27 cellular contexts compared by ENCODE assay signal in genomic region chrX:140298946-140299345, GRCh38.
"Had no signal": no experiment of that assay in that cellular context is flagged by ENCODE, and none has a peak within 500 bp of the region (broad histone marks: within the 10 kb centered on the region; RNA-seq: fewer than 3 reads in every experiment).

No MANE protein-coding gene starts in this region.

- H3K36me3 ChIP-seq: MG63 had no signal

- H3K27ac ChIP-seq: KMS-11, PC-9, SK-N-MC had no signal

- H3K4me2 ChIP-seq: KMS-11, PC-9 had no signal

- H3K4me3 Mint-ChIP-seq: activated CD4-positive, alpha-beta memory T cell treated with anti-CD3 and anti-CD28 coated beads, Interleukin-2, amount 10 ng/mL, durations not matched to agents 7 days and 5 days; activated CD4-positive, alpha-beta T cell treated with anti-CD3 and anti-CD28 coated beads for 36 hours; activated naive CD4-positive, alpha-beta T cell treated with anti-CD3 and anti-CD28 coated beads, Interleukin-2, amount 10 ng/mL, durations not matched to agents 7 days and 5 days; activated naive CD8-positive, alpha-beta T cell treated with anti-CD3 and anti-CD28 coated beads for 36 hours; activated T-cell treated with anti-CD3 and anti-CD28 coated beads, Interleukin-2, amount 50 U/mL, for 72 hours; IgD-negative memory B cell; T-cell had no signal

- H3K36me3 Mint-ChIP-seq: activated naive CD4-positive, alpha-beta T cell treated with anti-CD3 and anti-CD28 coated beads, Interleukin-2, amount 10 ng/mL, durations not matched to agents 7 days and 5 days; activated naive CD8-positive, alpha-beta T cell treated with anti-CD3 and anti-CD28 coated beads for 36 hours; T-cell had no signal

- ATAC-seq: activated CD4-positive, alpha-beta T cell treated with anti-CD3 and anti-CD28 coated beads for 36 hours; activated T-cell treated with anti-CD3 and anti-CD28 coated beads, Interleukin-2, amount 50 U/mL, for 72 hours; T-cell had no signal

- H3K9me3 Mint-ChIP-seq: activated CD4-positive, alpha-beta memory T cell treated with anti-CD3 and anti-CD28 coated beads, Interleukin-2, amount 10 ng/mL, durations not matched to agents 7 days and 5 days; activated naive CD4-positive, alpha-beta T cell treated with anti-CD3 and anti-CD28 coated beads, Interleukin-2, amount 10 ng/mL, durations not matched to agents 7 days and 5 days; activated naive CD8-positive, alpha-beta T cell treated with anti-CD3 and anti-CD28 coated beads for 36 hours; activated T-helper 2 cell treated with anti-CD3 and anti-CD28 coated beads, Interferon-gamma antibody, Interleukin-2, Interleukin-4, amounts not matched to agents 10 μg/mL and 5 μg/mL and 100 μg/mL, durations not matched to agents 14 hours and 24 hours and 36 hours; T-cell had no signal

- H3K9ac ChIP-seq: KMS-11 had no signal

- H3K9me3 ChIP-seq: MG63 had no signal

- H3K4me1 Mint-ChIP-seq: activated CD4-positive, alpha-beta memory T cell treated with anti-CD3 and anti-CD28 coated beads, Interleukin-2, amount 10 ng/mL, durations not matched to agents 7 days and 5 days; activated CD4-positive, alpha-beta T cell treated with anti-CD3 and anti-CD28 coated beads for 36 hours; activated naive CD4-positive, alpha-beta T cell treated with anti-CD3 and anti-CD28 coated beads, Interleukin-2, amount 10 ng/mL, durations not matched to agents 7 days and 5 days; activated naive CD8-positive, alpha-beta T cell treated with anti-CD3 and anti-CD28 coated beads for 36 hours; IgD-negative memory B cell; T-cell had no signal

- DNase-seq: activated CD4-positive, alpha-beta memory T cell treated with anti-CD3 and anti-CD28 coated beads, Interleukin-2, amount 10 ng/mL, durations not matched to agents 7 days and 5 days; activated CD4-positive, alpha-beta T cell treated with anti-CD3 and anti-CD28 coated beads for 36 hours; activated CD4-positive, alpha-beta T cell treated with anti-CD3 and anti-CD28 coated beads, Interleukin-2, amount 50 U/mL, for 1 hour; activated CD4-positive, CD25-positive, alpha-beta regulatory T cell; activated gamma-delta T cell treated with Interleukin-2 at 50 U/mL for 16 hours; activated naive CD4-positive, alpha-beta T cell treated with anti-CD3 and anti-CD28 coated beads, Interleukin-2, amount 10 ng/mL, durations not matched to agents 7 days and 5 days; activated naive CD8-positive, alpha-beta T cell treated with anti-CD3 and anti-CD28 coated beads for 36 hours; activated T-cell treated with anti-CD3 and anti-CD28 coated beads for 4 hours; activated T-cell treated with anti-CD3 and anti-CD28 coated beads, Interleukin-2, amount 50 U/mL, for 72 hours; anterior cingulate cortex; MG63; MV-4-11; NCI-H1105; NCI-H1436; NCI-H187; NCI-H2081; NCI-H446; NCI-H524; PC-9; SIG-M5; T-cell; T-helper 2 cell; T1000 had no signal

- H2AFZ ChIP-seq: PC-9 had no signal

- H3K27me3 Mint-ChIP-seq: activated CD4-positive, alpha-beta memory T cell treated with anti-CD3 and anti-CD28 coated beads, Interleukin-2, amount 10 ng/mL, durations not matched to agents 7 days and 5 days; activated CD4-positive, alpha-beta T cell treated with anti-CD3 and anti-CD28 coated beads for 36 hours; activated naive CD4-positive, alpha-beta T cell treated with anti-CD3 and anti-CD28 coated beads, Interleukin-2, amount 10 ng/mL, durations not matched to agents 7 days and 5 days; activated naive CD8-positive, alpha-beta T cell treated with anti-CD3 and anti-CD28 coated beads for 36 hours had no signal

- H3K27me3 ChIP-seq: MG63 had no signal

- H3K4me3 ChIP-seq: MG63, PC-9, SK-N-MC had no signal

- H3K27ac Mint-ChIP-seq: activated CD4-positive, alpha-beta memory T cell treated with anti-CD3 and anti-CD28 coated beads, Interleukin-2, amount 10 ng/mL, durations not matched to agents 7 days and 5 days; activated CD4-positive, alpha-beta T cell treated with anti-CD3 and anti-CD28 coated beads for 36 hours; activated naive CD4-positive, alpha-beta T cell treated with anti-CD3 and anti-CD28 coated beads, Interleukin-2, amount 10 ng/mL, durations not matched to agents 7 days and 5 days; activated naive CD8-positive, alpha-beta T cell treated with anti-CD3 and anti-CD28 coated beads for 36 hours; activated T-cell treated with anti-CD3 and anti-CD28 coated beads, Interleukin-2, amount 50 U/mL, for 72 hours; activated T-helper 2 cell treated with anti-CD3 and anti-CD28 coated beads, Interferon-gamma antibody, Interleukin-2, Interleukin-4, amounts not matched to agents 10 μg/mL and 5 μg/mL and 100 μg/mL, durations not matched to agents 14 hours and 24 hours and 36 hours; IgD-negative memory B cell; T-cell had no signal
